8 cellular contexts compared by ENCODE assay signal in the genomic region with DNA sequence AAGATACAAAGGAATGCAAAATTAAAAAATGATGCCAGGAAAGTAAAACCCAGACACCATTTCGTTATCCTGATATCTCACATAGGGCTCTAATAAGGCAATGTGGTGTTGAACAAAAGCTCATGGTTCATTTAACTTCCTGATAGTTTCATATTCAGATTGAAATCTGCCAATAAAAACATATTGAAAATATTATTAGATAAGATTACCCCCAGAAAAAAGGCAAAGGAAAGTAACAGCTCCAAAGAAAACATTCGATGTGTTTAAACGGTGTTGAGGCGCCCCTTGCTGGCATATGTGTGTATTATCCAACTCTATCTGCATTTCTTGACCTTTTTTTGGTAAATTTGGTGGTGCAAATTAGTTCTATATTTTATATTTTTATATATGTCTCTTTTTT.
DNase-seq lines count a peak whose midpoint lies in the region; ATAC-seq and TF ChIP-seq lines count a peak whose summit lies in the region.

No MANE protein-coding gene starts in this region.

- no peaks in the 10 kb centered on the region for H3K27me3 ChIP-seq in ovary

- DNase-seq in NCI-H345 (lab: John Stamatoyannopoulos, UW) (peak; percentile 22), NCI-H345 treated with DMSO at 0.1 percent for 48 hours (lab: John Stamatoyannopoulos, UW; ENCODE audit: unreplicated experiment) (no peak), NCI-H1694 (lab: John Stamatoyannopoulos, UW) (peak; percentile 28), fibroblast of peridontal ligament (ENCODE audit: extremely low read depth) (peak; percentile 73), ovary (peak; percentile 18 to 65 (median 53)), NK-92 (lab: John Stamatoyannopoulos, UW; ENCODE audit: unreplicated experiment) (no peak)
- peak; percentile 4 for DNase-seq in activated CD8-positive, alpha-beta memory T cell treated with anti-CD3 and anti-CD28 coated beads, Interleukin-2, amount 50 U/mL, for 1 hour (ENCODE audit: extremely low read depth)

- 6 to 8% (median 7%) methylated on average over 4 of the region's 4 CpGs for WGBS in ovary, 3 donors

- peak; percentile 29 to 92 (median 75) for TF ChIP-seq CTCF in ovary (IDR thresholded peaks at IDR 0.05)

- H3K4me3 ChIP-seq in ovary: no peak overlapping the region

- no peaks in the 10 kb centered on the region for H3K4me1 ChIP-seq in ovary (ENCODE audit: insufficient read depth)

- no peak overlapping the region for H3K27ac ChIP-seq in ovary

- TF ChIP-seq POLR2A in ovary (IDR thresholded peaks at IDR 0.05): no peak

- ATAC-seq in HG03045 (IDR thresholded peaks at IDR 0.05; ENCODE audit: unreplicated experiment): no peak

- H3K36me3 ChIP-seq in ovary: no peaks in the 10 kb centered on the region

- intact Hi-C loops in ovary (cut with DNase I): loop anchor here (2.0 to 10.0 kb wide), 5 partner anchors 166 to 229 kb away; a partner anchor contains a TSS

- TF ChIP-seq EP300 in ovary (IDR thresholded peaks at IDR 0.05): no peak

- H3K9me3 ChIP-seq in ovary: no peaks in the 10 kb centered on the region

Comparison
In these comparisons a context has a peak if more than half of its experiments do, and no peak if none do; other contexts are left out.
1. DNase-seq: peak in NCI-H345 (single experiment), NCI-H1694 (single experiment), activated CD8-positive, alpha-beta memory T cell treated with anti-CD3 and anti-CD28 coated beads, Interleukin-2, amount 50 U/mL, for 1 hour (single experiment), fibroblast of peridontal ligament (single experiment) and ovary (5 of 5); none in NCI-H345 treated with DMSO at 0.1 percent for 48 hours (single experiment) and NK-92 (single experiment).